ENCODE assay signal across 8 cellular contexts in genomic region chr13:106534844-106535551, GRCh38. TPM values are rescaled to one million over a fixed set of nuclear protein-coding genes. Genes with fewer than 3 reads are reported as not detected.
DNase-seq lines count a peak whose midpoint lies in the region; ATAC-seq and TF ChIP-seq lines count a peak whose summit lies in the region.

No MANE protein-coding gene starts in this region.

- H3K27me3 ChIP-seq in esophagus squamous epithelium: no peaks in the 10 kb centered on the region

- POLR2A ChIA-PET in activated CD4-positive, alpha-beta memory T cell treated with anti-CD3 and anti-CD28 coated beads, Interleukin-2, amount 10 ng/mL, durations not matched to agents 7 days and 5 days (lab: Charles Lee): interaction anchor here (1.9 to 6.0 kb wide), 2 partner anchors 27 to 32 kb away, joined by 4 to 48 read pairs; partner anchors contain the start of gene ARGLU1

- DNase-seq in Calu3 (no peak), esophagus squamous epithelium (lab: John Stamatoyannopoulos, UW) (no peak), natural killer cell (peak; percentile 20), NCI-H446 (lab: John Stamatoyannopoulos, UW) (no peak), NCI-H1048 (lab: John Stamatoyannopoulos, UW) (no peak)
- no peak for DNase-seq in activated CD4-positive, alpha-beta memory T cell treated with anti-CD3 and anti-CD28 coated beads, Interleukin-2, amount 10 ng/mL, durations not matched to agents 7 days and 5 days

- BruUV-seq in Calu3 (replicated peaks; lab: Mats Ljungman, UMichigan): no TSS peak

- H3K27ac Mint-ChIP-seq in Calu3 (ENCODE audit: unreplicated experiment) (no peak overlapping the region), natural killer cell (no peak overlapping the region)
- H3K27ac Mint-ChIP-seq in activated CD4-positive, alpha-beta memory T cell treated with anti-CD3 and anti-CD28 coated beads, Interleukin-2, amount 10 ng/mL, durations not matched to agents 7 days and 5 days: no peak overlapping the region

- peaks cover 6 to 61% (median 10%) of the 10 kb centered on the region in 3 donors for H3K4me1 ChIP-seq in esophagus squamous epithelium

- H3K9me3 Mint-ChIP-seq in Calu3 (ENCODE audit: low read depth, unreplicated experiment) (no peaks in the 10 kb centered on the region), natural killer cell (no peaks in the 10 kb centered on the region)
- no peaks in the 10 kb centered on the region for H3K9me3 Mint-ChIP-seq in activated CD4-positive, alpha-beta memory T cell treated with anti-CD3 and anti-CD28 coated beads, Interleukin-2, amount 10 ng/mL, durations not matched to agents 7 days and 5 days

- peaks cover 33% of the 10 kb centered on the region for H3K36me3 Mint-ChIP-seq in Calu3 (ENCODE audit: insufficient read depth, unreplicated experiment)
- peaks cover 3% of the 10 kb centered on the region for H3K36me3 Mint-ChIP-seq in activated CD4-positive, alpha-beta memory T cell treated with anti-CD3 and anti-CD28 coated beads, Interleukin-2, amount 10 ng/mL, durations not matched to agents 7 days and 5 days (ENCODE audit: low read depth)
- no peaks in the 10 kb centered on the region for H3K36me3 Mint-ChIP-seq in natural killer cell

- peak overlapping the region; percentile 77 to 93 (median 84) for H3K4me3 ChIP-seq in esophagus squamous epithelium

- TF ChIP-seq CTCF in Calu3 (IDR thresholded peaks at IDR 0.05; ENCODE audit: unreplicated experiment): no peak
- TF ChIP-seq CTCF in esophagus squamous epithelium (IDR thresholded peaks at IDR 0.05): no peak
- TF ChIP-seq CTCF in natural killer cell (IDR thresholded peaks at IDR 0.05): no peak

- TF ChIP-seq POLR2A in esophagus squamous epithelium (IDR thresholded peaks at IDR 0.05): no peak

- H3K36me3 ChIP-seq in esophagus squamous epithelium: no peaks in the 10 kb centered on the region

- WGBS in esophagus squamous epithelium, 2 donors: 0% methylated on average over 3 of the region's 98 CpGs; no CpG with 5 or more reads in 1 of the 2 donors

- H3K9me3 ChIP-seq in esophagus squamous epithelium: no peaks in the 10 kb centered on the region

- peak overlapping the region; percentile 85 to 92 (median 88) for H3K27ac ChIP-seq in esophagus squamous epithelium

- H3K4me1 Mint-ChIP-seq in Calu3 (ENCODE audit: low read depth, unreplicated experiment): no peaks in the 10 kb centered on the region
- H3K4me1 Mint-ChIP-seq in activated CD4-positive, alpha-beta memory T cell treated with anti-CD3 and anti-CD28 coated beads, Interleukin-2, amount 10 ng/mL, durations not matched to agents 7 days and 5 days: peaks cover 19% of the 10 kb centered on the region
- H3K4me1 Mint-ChIP-seq in natural killer cell: peaks cover 17% of the 10 kb centered on the region in 2 donors

- intact Hi-C loops in Calu3 (cut with micrococcal nuclease; ENCODE audit: unreplicated experiment) (loop anchor here (5.0 to 10.0 kb wide), 2 partner anchors 453 to 1960 kb away; no protein-coding TSS in a partner anchor), esophagus squamous epithelium (cut with DNase I) (loop anchor here (10.0 kb wide), 2 partner anchors 440 to 1960 kb away; no protein-coding TSS in a partner anchor), natural killer cell (cut with micrococcal nuclease) (loop anchor here (10.0 kb wide), 1 partner anchor 1960 kb away; no protein-coding TSS in a partner anchor)

- peak; percentile 18 for ATAC-seq in GM19463 (IDR thresholded peaks at IDR 0.05; ENCODE audit: unreplicated experiment)
- peak; percentile 11 for ATAC-seq in HG03457 (IDR thresholded peaks at IDR 0.05; ENCODE audit: unreplicated experiment)
- peak in 2 of 3 donors; percentile 8 to 19 for ATAC-seq in natural killer cell

- CTCF ChIA-PET in Calu3 (lab: Charles Lee): interaction anchor here (0.5 kb wide), 1 partner anchor 493 kb away, joined by 4 read pairs; no protein-coding TSS in a partner anchor
- CTCF ChIA-PET in activated CD4-positive, alpha-beta memory T cell treated with anti-CD3 and anti-CD28 coated beads, Interleukin-2, amount 10 ng/mL, durations not matched to agents 7 days and 5 days (lab: Charles Lee): interaction anchor here (0.6 to 3.3 kb wide), 5 partner anchors 11 to 386 kb away, joined by 3 to 22 read pairs (median 6); partner anchors contain the start of gene ARGLU1

- H3K27me3 Mint-ChIP-seq in Calu3 (ENCODE audit: unreplicated experiment) (no peaks in the 10 kb centered on the region), natural killer cell (ENCODE audit: low read depth in 2 of 2) (peaks cover 18 to 40% of the 10 kb centered on the region in 2 donors)
- H3K27me3 Mint-ChIP-seq in activated CD4-positive, alpha-beta memory T cell treated with anti-CD3 and anti-CD28 coated beads, Interleukin-2, amount 10 ng/mL, durations not matched to agents 7 days and 5 days: peaks cover 34% of the 10 kb centered on the region

- peak overlapping the region; percentile 79 for H3K4me3 Mint-ChIP-seq in Calu3 (ENCODE audit: low read depth, unreplicated experiment)
- H3K4me3 Mint-ChIP-seq in activated CD4-positive, alpha-beta memory T cell treated with anti-CD3 and anti-CD28 coated beads, Interleukin-2, amount 10 ng/mL, durations not matched to agents 7 days and 5 days: peak overlapping the region; percentile 79
- H3K4me3 Mint-ChIP-seq in natural killer cell: peak overlapping the region; percentile 86

RNA-seq across cellular contexts. Expression of gene EFNB2, which starts 0.5 kb away (rescaled TPM):
- total RNA-seq in Calu3 (2022) (14.3 and 16.9 TPM in 2 replicates), esophagus squamous epithelium (10 to 100 TPM; 14.9 to 29.1 (median 15.8) TPM), natural killer cell (under 1 TPM; 0.16 to 0.33 (median 0.33) TPM)
- under 1 TPM; 0.13 TPM for total RNA-seq in activated CD4-positive, alpha-beta memory T cell treated with anti-CD3 and anti-CD28 coated beads, Interleukin-2, amount 10 ng/mL, durations not matched to agents 7 days and 5 days

RNA-seq across cellular contexts. Expression of gene ARGLU1, which starts 32.9 kb away (rescaled TPM):
- 28.8 and 34.0 TPM in 2 replicates for total RNA-seq in Calu3 (2022)
- total RNA-seq in activated CD4-positive, alpha-beta memory T cell treated with anti-CD3 and anti-CD28 coated beads, Interleukin-2, amount 10 ng/mL, durations not matched to agents 7 days and 5 days: 100 to 1,000 TPM; 112 to 113 TPM
- total RNA-seq in esophagus squamous epithelium: 100 to 1,000 TPM in 1 of 4 donors, 10 to 100 TPM in 3; 29.1 to 111 (median 47.3) TPM
- total RNA-seq in natural killer cell: 100 to 1,000 TPM; 158 to 179 (median 161) TPM

Comparison
In these comparisons a context has a peak if more than half of its experiments do, and no peak if none do; other contexts are left out.
1. RNA of gene EFNB2, which starts 0.5 kb away (total RNA-seq): 14.3 to 16.9 TPM in Calu3 and 14.9 to 29.1 TPM in esophagus squamous epithelium; 0.16 to 0.33 TPM in natural killer cell and 0.13 TPM in activated CD4-positive, alpha-beta memory T cell treated with anti-CD3 and anti-CD28 coated beads, Interleukin-2, amount 10 ng/mL, durations not matched to agents 7 days and 5 days; every median in the first group is over 10 times any median in the second.
2. Peak in every context shown above with its lines, with median percentiles within 50 percentile points of each other: H3K4me3 Mint-ChIP-seq and ATAC-seq.